ENCODE assay signal across 13 cellular contexts in the genomic region with DNA sequence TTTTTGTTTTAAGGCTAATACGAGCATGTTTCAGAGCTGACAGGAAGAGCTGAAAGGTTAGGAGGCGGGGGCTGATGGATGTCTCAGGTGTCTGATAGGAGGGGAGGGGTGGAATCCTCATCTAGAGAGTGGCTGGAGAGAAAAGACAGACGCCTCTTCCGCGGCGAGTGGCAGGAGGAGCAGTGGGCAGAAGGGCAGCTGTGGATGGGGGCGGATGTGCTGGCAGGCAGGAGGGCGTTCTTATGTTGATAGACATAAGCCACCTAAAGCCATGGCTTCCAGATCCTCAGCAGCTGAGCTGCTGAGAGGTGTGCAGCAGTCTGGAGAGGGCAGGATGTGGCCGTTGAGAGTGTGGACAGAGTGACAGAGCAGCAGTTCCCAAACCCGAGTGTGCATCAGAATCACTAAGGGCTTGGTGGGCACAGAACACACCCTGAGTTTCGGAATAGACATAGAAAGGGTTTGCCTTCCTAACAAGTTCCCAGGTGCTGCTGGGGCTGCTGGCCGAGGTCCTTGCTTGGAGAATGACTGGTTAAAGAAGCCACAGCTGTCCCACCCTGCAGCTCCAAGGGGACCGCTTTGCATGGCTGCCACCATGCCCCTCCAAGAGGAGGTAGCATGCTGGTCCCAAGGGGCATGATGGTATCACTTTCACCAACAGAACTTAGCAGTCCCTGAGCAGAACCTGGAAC. TPM values are rescaled to one million over a fixed set of nuclear protein-coding genes. Genes with fewer than 3 reads are reported as not detected.
DNase-seq lines count a peak whose midpoint lies in the region; ATAC-seq and TF ChIP-seq lines count a peak whose summit lies in the region.
"Had no signal": no experiment of that assay in that cellular context is flagged by ENCODE, and none has a peak within 500 bp of the region (broad histone marks: within the 10 kb centered on the region; RNA-seq: fewer than 3 reads in every experiment).

No MANE protein-coding gene starts in this region.

- intact Hi-C loops in tibial artery (cut with DNase I; ENCODE audit: low total_unique reads) = no loop called here

- in situ Hi-C loops in ACHN (cut with HindIII; ENCODE audit: low pct_ligation_motif_present, low pct_unique_long_range_greater_than_20kb, low sequenced_read_pairs) = no loop called here

- ATAC-seq in stimulated activated effector memory CD8-positive, alpha-beta T cell treated with anti-CD3 and anti-CD28 coated beads, Interleukin-12 subunit alpha, Interleukin-12 subunit beta, amount 100 ng/mL, for 72 hours = peak; percentile 20
- ATAC-seq: activated naive CD4-positive, alpha-beta T cell treated with anti-CD3 and anti-CD28 coated beads, Interleukin-2, amount 50 U/mL, for 72 hours had no signal

- H4K20me1 ChIP-seq in osteoblast (ENCODE audit: insufficient read depth, low read length) = peaks cover 5% of the 10 kb centered on the region

- no peak for TF ChIP-seq CTCF in tibial artery (IDR thresholded peaks at IDR 0.05)
- TF ChIP-seq CTCF in osteoblast (IDR thresholded peaks at IDR 0.05; ENCODE audit: extremely low read depth, low read depth, low read length) = no peak

- H3K27me3 Mint-ChIP-seq in activated naive CD4-positive, alpha-beta T cell treated with anti-CD3 and anti-CD28 coated beads, Interleukin-2, amount 10 ng/mL, durations not matched to agents 7 days and 5 days = peaks cover 74% of the 10 kb centered on the region

- H3K4me3 ChIP-seq in tibial artery (no peak overlapping the region), osteoblast (ENCODE audit: insufficient read depth, low read length) (no peak overlapping the region)
- H3K4me3 ChIP-seq: SK-N-MC, transverse colon had no signal

- H3K9me3 Mint-ChIP-seq in activated naive CD4-positive, alpha-beta T cell treated with anti-CD3 and anti-CD28 coated beads, Interleukin-2, amount 10 ng/mL, durations not matched to agents 7 days and 5 days = no peaks in the 10 kb centered on the region
- H3K9me3 Mint-ChIP-seq in stimulated activated effector memory CD8-positive, alpha-beta T cell treated with anti-CD3 and anti-CD28 coated beads, Interleukin-12 subunit alpha, Interleukin-12 subunit beta, amount 100 ng/mL, for 72 hours = peaks cover 3% of the 10 kb centered on the region
- H3K9me3 Mint-ChIP-seq: activated naive CD4-positive, alpha-beta T cell treated with anti-CD3 and anti-CD28 coated beads, Interleukin-2, amount 50 U/mL, for 72 hours had no signal

- H3K36me3 ChIP-seq in tibial artery (no peaks in the 10 kb centered on the region), osteoblast (ENCODE audit: insufficient read depth, low read length) (no peaks in the 10 kb centered on the region)
- H3K36me3 ChIP-seq: transverse colon had no signal

- peaks cover 38% of the 10 kb centered on the region for H3K4me1 Mint-ChIP-seq in activated naive CD4-positive, alpha-beta T cell treated with anti-CD3 and anti-CD28 coated beads, Interleukin-2, amount 10 ng/mL, durations not matched to agents 7 days and 5 days
- H3K4me1 Mint-ChIP-seq in stimulated activated effector memory CD8-positive, alpha-beta T cell treated with anti-CD3 and anti-CD28 coated beads, Interleukin-12 subunit alpha, Interleukin-12 subunit beta, amount 100 ng/mL, for 72 hours = peaks cover 45% of the 10 kb centered on the region

- H3K27me3 ChIP-seq in tibial artery (peaks cover 0 to 18% of the 10 kb centered on the region in 2 donors), osteoblast (ENCODE audit: insufficient read depth, low read length) (peaks cover 29% of the 10 kb centered on the region)

- H3K4me2 ChIP-seq in osteoblast (ENCODE audit: insufficient read depth, low read length) = no peak overlapping the region

- H3K9me3 ChIP-seq in tibial artery (no peaks in the 10 kb centered on the region), osteoblast (ENCODE audit: low read depth, low read length) (no peaks in the 10 kb centered on the region)
- H3K9me3 ChIP-seq: transverse colon had no signal

- H3K4me1 ChIP-seq in tibial artery (peaks cover 0 to 25% (median 16%) of the 10 kb centered on the region in 4 donors), osteoblast (ENCODE audit: insufficient read depth, low read length) (peaks cover 6% of the 10 kb centered on the region)

- H3K27ac Mint-ChIP-seq in activated naive CD4-positive, alpha-beta T cell treated with anti-CD3 and anti-CD28 coated beads, Interleukin-2, amount 10 ng/mL, durations not matched to agents 7 days and 5 days = no peak overlapping the region
- no peak overlapping the region for H3K27ac Mint-ChIP-seq in stimulated activated effector memory CD8-positive, alpha-beta T cell treated with anti-CD3 and anti-CD28 coated beads, Interleukin-12 subunit alpha, Interleukin-12 subunit beta, amount 100 ng/mL, for 72 hours
- H3K27ac Mint-ChIP-seq: activated naive CD4-positive, alpha-beta T cell treated with anti-CD3 and anti-CD28 coated beads, Interleukin-2, amount 50 U/mL, for 72 hours had no signal

- CTCF ChIA-PET in activated naive CD4-positive, alpha-beta T cell treated with anti-CD3 and anti-CD28 coated beads, Interleukin-2, amount 10 ng/mL, durations not matched to agents 7 days and 5 days (lab: Charles Lee) = interaction anchor here (1.1 to 3.0 kb wide), 4 partner anchors 9 to 277 kb away, joined by 3 to 13 read pairs (median 4); no protein-coding TSS in a partner anchor

- peak; percentile 34 for DNase-seq in activated naive CD4-positive, alpha-beta T cell treated with anti-CD3 and anti-CD28 coated beads, Interleukin-2, amount 10 ng/mL, durations not matched to agents 7 days and 5 days
- no peak for DNase-seq in activated naive CD4-positive, alpha-beta T cell treated with anti-CD3 and anti-CD28 coated beads, Interleukin-2, amount 50 U/mL, for 16 hours
- peak; percentile 44 for DNase-seq in NCI-H2196 treated with DMSO at 0.1 percent for 48 hours (lab: John Stamatoyannopoulos, UW; ENCODE audit: unreplicated experiment)
- no peak for DNase-seq in stimulated activated effector memory CD8-positive, alpha-beta T cell treated with anti-CD3 and anti-CD28 coated beads, Interleukin-12 subunit alpha, Interleukin-12 subunit beta, amount 100 ng/mL, for 72 hours (ENCODE audit: low spot score in 2 of 2)
- no peak for DNase-seq in tibial artery
- DNase-seq in ACHN = no peak
- no peak for DNase-seq in osteoblast (ENCODE audit: insufficient read length, low spot score, missing footprints)
- DNase-seq: activated CD4-positive, CD25-positive, alpha-beta regulatory T cell treated with anti-CD3 and anti-CD28 coated beads, Interleukin-2, amount 50 U/mL, for 72 hours; NCI-H2171; transverse colon had no signal

- H3K36me3 Mint-ChIP-seq in activated naive CD4-positive, alpha-beta T cell treated with anti-CD3 and anti-CD28 coated beads, Interleukin-2, amount 10 ng/mL, durations not matched to agents 7 days and 5 days = no peaks in the 10 kb centered on the region
- peaks cover 5% of the 10 kb centered on the region for H3K36me3 Mint-ChIP-seq in stimulated activated effector memory CD8-positive, alpha-beta T cell treated with anti-CD3 and anti-CD28 coated beads, Interleukin-12 subunit alpha, Interleukin-12 subunit beta, amount 100 ng/mL, for 72 hours
- H3K36me3 Mint-ChIP-seq: activated naive CD4-positive, alpha-beta T cell treated with anti-CD3 and anti-CD28 coated beads, Interleukin-2, amount 50 U/mL, for 72 hours had no signal

- no peak overlapping the region for H2AFZ ChIP-seq in osteoblast (ENCODE audit: low read length)

- no peaks in the 10 kb centered on the region for H3K79me2 ChIP-seq in osteoblast (ENCODE audit: insufficient read depth, low read length)

- H3K27ac ChIP-seq in cingulate gyrus (ENCODE audit: low read depth, low read length) (peak overlapping the region; percentile 10), tibial artery (no peak overlapping the region), osteoblast (ENCODE audit: low read depth, low read length) (no peak overlapping the region)
- H3K27ac ChIP-seq: SK-N-MC, transverse colon had no signal

- H3K4me3 Mint-ChIP-seq in activated naive CD4-positive, alpha-beta T cell treated with anti-CD3 and anti-CD28 coated beads, Interleukin-2, amount 10 ng/mL, durations not matched to agents 7 days and 5 days = no peak overlapping the region
- no peak overlapping the region for H3K4me3 Mint-ChIP-seq in stimulated activated effector memory CD8-positive, alpha-beta T cell treated with anti-CD3 and anti-CD28 coated beads, Interleukin-12 subunit alpha, Interleukin-12 subunit beta, amount 100 ng/mL, for 72 hours

RNA-seq across cellular contexts. Expression of a gene that starts 3.0 kb away (rescaled TPM):
- total RNA-seq in osteoblast = 52.2 and 63.7 TPM in 2 replicates

Comparison
In these comparisons a context has a peak if more than half of its experiments do, and no peak if none do; other contexts are left out.
1. DNase-seq: peak in activated naive CD4-positive, alpha-beta T cell treated with anti-CD3 and anti-CD28 coated beads, Interleukin-2, amount 10 ng/mL, durations not matched to agents 7 days and 5 days (single experiment) and NCI-H2196 treated with DMSO at 0.1 percent for 48 hours (single experiment); none in activated naive CD4-positive, alpha-beta T cell treated with anti-CD3 and anti-CD28 coated beads, Interleukin-2, amount 50 U/mL, for 16 hours (single experiment), stimulated activated effector memory CD8-positive, alpha-beta T cell treated with anti-CD3 and anti-CD28 coated beads, Interleukin-12 subunit alpha, Interleukin-12 subunit beta, amount 100 ng/mL, for 72 hours (0 of 2), tibial artery (0 of 2), ACHN (single experiment) and osteoblast (single experiment).